In genomic region chr12:23767834-23768233, GRCh38 we compare ENCODE assay signal across 23 cellular contexts.
DNase-seq lines count a peak whose midpoint lies in the region; ATAC-seq and TF ChIP-seq lines count a peak whose summit lies in the region.
"Had no signal": no experiment of that assay in that cellular context is flagged by ENCODE, and none has a peak within 500 bp of the region (broad histone marks: within the 10 kb centered on the region; RNA-seq: fewer than 3 reads in every experiment).

No MANE protein-coding gene starts in this region.

- 87% methylated on average over 1 of the region's 2 CpGs; no CpG with 5 or more reads in 1 of the 2 experiments for WGBS in endodermal cell (ENCODE audit: insufficient coverage in 1 of 2, insufficient read length in 1 of 2), 2 experiments

- no peaks in the 10 kb centered on the region for H3K4me1 ChIP-seq in endodermal cell (ENCODE audit: control insufficient read depth, insufficient read depth, low read length)
- peaks cover 60% of the 10 kb centered on the region for H3K4me1 ChIP-seq in neural progenitor cell
- no peaks in the 10 kb centered on the region for H3K4me1 ChIP-seq in CD4-positive, alpha-beta memory T cell (ENCODE audit: insufficient read depth, low read length)
- H3K4me1 ChIP-seq in BE2C = no peaks in the 10 kb centered on the region
- H3K4me1 ChIP-seq: Peyer's patch, SJCRH30 had no signal

- H3K27me3 ChIP-seq in endodermal cell (ENCODE audit: control insufficient read depth, insufficient read depth, low read length, poor library complexity, severe bottlenecking) = no peaks in the 10 kb centered on the region
- no peaks in the 10 kb centered on the region for H3K27me3 ChIP-seq in neural progenitor cell
- H3K27me3 ChIP-seq in CD4-positive, alpha-beta memory T cell (ENCODE audit: insufficient read depth, low read length) = no peaks in the 10 kb centered on the region
- no peaks in the 10 kb centered on the region for H3K27me3 ChIP-seq in BE2C
- H3K27me3 ChIP-seq: Peyer's patch, SJCRH30 had no signal

- H3K9me3 Mint-ChIP-seq in endodermal cell (no peaks in the 10 kb centered on the region), neural progenitor cell (no peaks in the 10 kb centered on the region)
- H3K9me3 Mint-ChIP-seq in CD4-positive, alpha-beta memory T cell = peaks cover 0 to 2% (median 0%) of the 10 kb centered on the region in 8 donors
- H3K9me3 Mint-ChIP-seq in T-helper 2 cell treated with Interferon-gamma antibody and Interleukin-4, amounts not matched to agents 5 μg/mL and 100 μg/mL, for 36 hours = no peaks in the 10 kb centered on the region

- H3K27ac ChIP-seq in RWPE1 (no peak overlapping the region), endodermal cell (ENCODE audit: low read depth, low read length) (no peak overlapping the region), neural progenitor cell (peak overlapping the region; percentile 1)
- H3K27ac ChIP-seq in CD4-positive, alpha-beta memory T cell (ENCODE audit: low read depth, low read length) = no peak overlapping the region
- H3K27ac ChIP-seq: C4-2B, Peyer's patch, SJCRH30 had no signal

- H3K36me3 Mint-ChIP-seq in endodermal cell (ENCODE audit: low read depth) (no peaks in the 10 kb centered on the region), neural progenitor cell (peaks cover 3% of the 10 kb centered on the region)
- H3K36me3 Mint-ChIP-seq in CD4-positive, alpha-beta memory T cell = no peaks in the 10 kb centered on the region
- H3K36me3 Mint-ChIP-seq in T-helper 2 cell treated with Interferon-gamma antibody and Interleukin-4, amounts not matched to agents 5 μg/mL and 100 μg/mL, for 36 hours (ENCODE audit: low read depth) = no peaks in the 10 kb centered on the region

- H3K36me3 ChIP-seq in endodermal cell (ENCODE audit: control insufficient read depth, insufficient read depth, low read length) (no peaks in the 10 kb centered on the region), neural progenitor cell (no peaks in the 10 kb centered on the region), BE2C (no peaks in the 10 kb centered on the region)
- no peaks in the 10 kb centered on the region for H3K36me3 ChIP-seq in CD4-positive, alpha-beta memory T cell (ENCODE audit: insufficient read depth, low read length)
- H3K36me3 ChIP-seq: Peyer's patch, SJCRH30 had no signal

- DNase-seq in HS-5 (ENCODE audit: low read depth) = peak; percentile 3
- DNase-seq in RWPE1 (ENCODE audit: low spot score) = peak; percentile 1
- DNase-seq in endodermal cell = no peak
- no peak for DNase-seq in neural progenitor cell (ENCODE audit: low spot score)
- DNase-seq in CD4-positive, alpha-beta memory T cell = no peak
- DNase-seq in T-helper 2 cell treated with Interferon-gamma antibody and Interleukin-4, amounts not matched to agents 5 μg/mL and 100 μg/mL, for 36 hours (ENCODE audit: low spot score) = no peak
- no peak for DNase-seq in BE2C
- DNase-seq: AML-193; GDM1; KG1; NCI-H1105 treated with DMSO at 0.1 percent for 48 hours; NCI-H1694; NCI-H2081; NCI-H2171; NCI-H345; NCI-H524; NCI-H774; NK-92 treated with Interleukin-12 subunit alpha and Interleukin-12 subunit beta, amount 100 ng/mL, for 24 hours; Peyer's patch; SJCRH30 had no signal

- no peak overlapping the region for H3K4me3 ChIP-seq in endodermal cell (ENCODE audit: low read length)
- no peak overlapping the region for H3K4me3 ChIP-seq in neural progenitor cell
- no peak overlapping the region for H3K4me3 ChIP-seq in CD4-positive, alpha-beta memory T cell (ENCODE audit: low read length in 2 of 2)
- no peak overlapping the region for H3K4me3 ChIP-seq in BE2C (ENCODE audit: low read depth, low read length)
- H3K4me3 ChIP-seq: Peyer's patch, SJCRH30 had no signal

- H3F3A ChIP-seq in neural progenitor cell (ENCODE audit: low read depth) = peaks cover 17% of the 10 kb centered on the region

- H3K4me1 Mint-ChIP-seq in endodermal cell (peaks cover 30% of the 10 kb centered on the region), neural progenitor cell (peaks cover 17% of the 10 kb centered on the region)
- no peaks in the 10 kb centered on the region for H3K4me1 Mint-ChIP-seq in CD4-positive, alpha-beta memory T cell
- H3K4me1 Mint-ChIP-seq in T-helper 2 cell treated with Interferon-gamma antibody and Interleukin-4, amounts not matched to agents 5 μg/mL and 100 μg/mL, for 36 hours (ENCODE audit: low read depth) = no peaks in the 10 kb centered on the region

- H3K4me3 Mint-ChIP-seq in endodermal cell (no peak overlapping the region), neural progenitor cell (no peak overlapping the region)
- no peak overlapping the region for H3K4me3 Mint-ChIP-seq in CD4-positive, alpha-beta memory T cell
- H3K4me3 Mint-ChIP-seq in T-helper 2 cell treated with Interferon-gamma antibody and Interleukin-4, amounts not matched to agents 5 μg/mL and 100 μg/mL, for 36 hours = no peak overlapping the region

- CTCF ChIA-PET in RWPE1 (lab: Yijun Ruan, JAX) = no interaction called here
- CTCF ChIA-PET in CD4-positive, alpha-beta memory T cell (lab: Charles Lee; ENCODE audit: partially characterized antibody) = no interaction called here

- POLR2A ChIA-PET in RWPE1 (lab: Yijun Ruan, JAX; ENCODE audit: low non-redundant PET) = no interaction called here
- POLR2A ChIA-PET in CD4-positive, alpha-beta memory T cell (lab: Charles Lee; ENCODE audit: partially characterized antibody) = no interaction called here

- intact Hi-C loops in CD4-positive, alpha-beta memory T cell (cut with micrococcal nuclease) = no loop called here

- ATAC-seq in GM21367 (IDR thresholded peaks at IDR 0.05; ENCODE audit: unreplicated experiment) = no peak
- ATAC-seq: HepG2 had no signal

- peaks cover 55% of the 10 kb centered on the region for H3K79me2 ChIP-seq in neural progenitor cell (ENCODE audit: low read depth)

- H3K27me3 Mint-ChIP-seq in endodermal cell (ENCODE audit: insufficient read depth) (no peaks in the 10 kb centered on the region), neural progenitor cell (ENCODE audit: insufficient read depth, low read depth) (no peaks in the 10 kb centered on the region)
- H3K27me3 Mint-ChIP-seq in CD4-positive, alpha-beta memory T cell = no peaks in the 10 kb centered on the region
- no peaks in the 10 kb centered on the region for H3K27me3 Mint-ChIP-seq in T-helper 2 cell treated with Interferon-gamma antibody and Interleukin-4, amounts not matched to agents 5 μg/mL and 100 μg/mL, for 36 hours (ENCODE audit: low read depth)

- H3K9ac ChIP-seq in endodermal cell (ENCODE audit: extremely low read depth, low read length, poor library complexity, severe bottlenecking) = no peak overlapping the region
- H3K9ac ChIP-seq in neural progenitor cell = no peak overlapping the region

- TF ChIP-seq CTCF in RWPE1 (conservative IDR thresholded peaks at IDR 0.05; ENCODE audit: low read depth) (no peak), endodermal cell (conservative IDR thresholded peaks at IDR 0.05) (no peak), neural progenitor cell (IDR thresholded peaks at IDR 0.05) (no peak), BE2C (IDR thresholded peaks at IDR 0.05; ENCODE audit: low read depth, low read length) (no peak)

- H3K9me3 ChIP-seq in endodermal cell (ENCODE audit: control insufficient read depth, low read length) (no peaks in the 10 kb centered on the region), neural progenitor cell (ENCODE audit: low read depth) (no peaks in the 10 kb centered on the region), BE2C (no peaks in the 10 kb centered on the region)
- no peaks in the 10 kb centered on the region for H3K9me3 ChIP-seq in CD4-positive, alpha-beta memory T cell (ENCODE audit: control insufficient read depth in 1 of 2, low read length in 2 of 2)
- H3K9me3 ChIP-seq: Peyer's patch, SJCRH30 had no signal

- H3K4me2 ChIP-seq in neural progenitor cell = no peak overlapping the region

- H3K27ac Mint-ChIP-seq in endodermal cell (peak overlapping the region; percentile 70), neural progenitor cell (no peak overlapping the region)
- H3K27ac Mint-ChIP-seq in CD4-positive, alpha-beta memory T cell = no peak overlapping the region
- no peak overlapping the region for H3K27ac Mint-ChIP-seq in T-helper 2 cell treated with Interferon-gamma antibody and Interleukin-4, amounts not matched to agents 5 μg/mL and 100 μg/mL, for 36 hours

- H2AFZ ChIP-seq in neural progenitor cell (replicated peaks) = no peak overlapping the region

- no peaks in the 10 kb centered on the region for H4K20me1 ChIP-seq in neural progenitor cell (ENCODE audit: low read depth)

Comparison
In these comparisons a context has a peak if more than half of its experiments do, and no peak if none do; other contexts are left out.
1. DNase-seq: peak in HS-5 (single experiment) and RWPE1 (single experiment); none in endodermal cell (single experiment), neural progenitor cell (single experiment), CD4-positive, alpha-beta memory T cell (0 of 5), T-helper 2 cell treated with Interferon-gamma antibody and Interleukin-4, amounts not matched to agents 5 μg/mL and 100 μg/mL, for 36 hours (single experiment) and BE2C (single experiment).